8 cellular contexts compared by ENCODE assay signal in genomic region chr17:57255776-57256681, GRCh38. TPM values are rescaled to one million over a fixed set of nuclear protein-coding genes. Genes with fewer than 3 reads are reported as not detected.
A peak's percentile ranks its signal among the peaks of the same experiment; 100 is the strongest.
DNase-seq lines count a peak whose midpoint lies in the region; FAIRE-seq and TF ChIP-seq lines count a peak whose summit lies in the region.

Gene MSI2, plus strand, starts transcription at chr17:57256523. Its CDS starts 220 bp downstream, at chr17:57256743.

- H3K9me3 ChIP-seq in GM23248 (ENCODE audit: low read depth) (no peaks in the 10 kb centered on the region), SK-N-SH (peaks cover 7% of the 10 kb centered on the region), neutrophil (no peaks in the 10 kb centered on the region), subcutaneous abdominal adipose tissue (ENCODE audit: control insufficient read depth in 5 of 5, low read length in 5 of 5) (peaks cover 0 to 4% (median 0%) of the 10 kb centered on the region in 5 donors)

- TF ChIP-seq EP300 in SK-N-SH (IDR thresholded peaks at IDR 0.05; ENCODE audit: borderline replicate concordance in 1 of 2, low read depth in 1 of 2, low read length in 1 of 2): no peak; a peak in 1 of 4 replicates

- TF ChIP-seq CTCF in SK-N-SH (IDR thresholded peaks at IDR 0.05) (peak; percentile 22), neutrophil (IDR thresholded peaks at IDR 0.05) (no peak)

- H3K79me2 ChIP-seq in GM23248 (ENCODE audit: insufficient read depth) (peaks cover 14% of the 10 kb centered on the region; the same call in 1 of the 2 replicates), SK-N-SH (ENCODE audit: insufficient read depth) (peaks cover 34% of the 10 kb centered on the region)

- H3K27ac ChIP-seq in GM23248 (peak within 1 kb of the TSS; percentile 26), SK-N-SH (ENCODE audit: low read depth in 2 of 2, low read length in 1 of 2) (peak within 1 kb of the TSS; percentile 60 to 93), neutrophil (peak within 1 kb of the TSS; percentile 55), subcutaneous abdominal adipose tissue (ENCODE audit: low read depth, low read length) (peak within 1 kb of the TSS; percentile 60)

- peaks cover 50% of the 10 kb centered on the region for H3K4me1 Mint-ChIP-seq in activated naive CD4-positive, alpha-beta T cell treated with anti-CD3 and anti-CD28 coated beads, Interleukin-2, amount 10 ng/mL, durations not matched to agents 7 days and 5 days

- H3K4me2 ChIP-seq in GM23248 (ENCODE audit: unreplicated experiment) (peak within 1 kb of the TSS; percentile 90), SK-N-SH (peak within 1 kb of the TSS; percentile 94)

- FAIRE-seq in frontal cortex (lab: Jason Lieb, UNC): no peak

- CTCF ChIA-PET in SK-N-SH (lab: Yijun Ruan, JAX): interaction anchor here (0.9 to 2.1 kb wide), 3 partner anchors 13 to 342 kb away, joined by 3 to 10 read pairs (median 3); no protein-coding TSS in a partner anchor
- CTCF ChIA-PET in activated naive CD4-positive, alpha-beta T cell treated with anti-CD3 and anti-CD28 coated beads, Interleukin-2, amount 10 ng/mL, durations not matched to agents 7 days and 5 days (lab: Charles Lee): interaction anchor here (2.9 kb wide), 1 partner anchor 12 kb away, joined by 15 read pairs; no protein-coding TSS in a partner anchor

- H3K4me3 ChIP-seq in GM23248 (peak within 1 kb of the TSS; percentile 86), SK-N-SH (ENCODE audit: low read depth in 2 of 2, low read length in 1 of 2) (peak within 1 kb of the TSS; percentile 81 to 88), neutrophil (ENCODE audit: low read depth in 1 of 2, low read length in 1 of 2) (peak within 1 kb of the TSS; percentile 68 to 80), subcutaneous abdominal adipose tissue (ENCODE audit: low read depth in 1 of 5, low read length in 5 of 5) (peak within 1 kb of the TSS; percentile 69 to 80 (median 74))

- in situ Hi-C loops in GM23248 (cut with MboI): no loop called here

- POLR2A ChIA-PET in SK-N-SH (lab: Yijun Ruan, JAX): interaction anchor here (1.0 to 2.3 kb wide), 2 partner anchors 165 to 342 kb away, joined by 4 to 5 read pairs; no protein-coding TSS in a partner anchor

- no peaks in the 10 kb centered on the region for H3K9me3 Mint-ChIP-seq in activated naive CD4-positive, alpha-beta T cell treated with anti-CD3 and anti-CD28 coated beads, Interleukin-2, amount 10 ng/mL, durations not matched to agents 7 days and 5 days

- peak within 1 kb of the TSS; percentile 89 for H3K27ac Mint-ChIP-seq in activated naive CD4-positive, alpha-beta T cell treated with anti-CD3 and anti-CD28 coated beads, Interleukin-2, amount 10 ng/mL, durations not matched to agents 7 days and 5 days

- peaks cover 23% of the 10 kb centered on the region for H3K27me3 Mint-ChIP-seq in activated naive CD4-positive, alpha-beta T cell treated with anti-CD3 and anti-CD28 coated beads, Interleukin-2, amount 10 ng/mL, durations not matched to agents 7 days and 5 days

- no peak for TF ChIP-seq RAD21 in SK-N-SH (IDR thresholded peaks at IDR 0.05; ENCODE audit: low read length)

- H3K36me3 Mint-ChIP-seq in activated naive CD4-positive, alpha-beta T cell treated with anti-CD3 and anti-CD28 coated beads, Interleukin-2, amount 10 ng/mL, durations not matched to agents 7 days and 5 days: peaks cover 28% of the 10 kb centered on the region

- peak within 1 kb of the TSS; percentile 94 for H3K4me3 Mint-ChIP-seq in activated naive CD4-positive, alpha-beta T cell treated with anti-CD3 and anti-CD28 coated beads, Interleukin-2, amount 10 ng/mL, durations not matched to agents 7 days and 5 days

- no peaks in the 10 kb centered on the region for H3K27me3 ChIP-seq in GM23248 (replicated peaks; ENCODE audit: insufficient read depth)
- H3K27me3 ChIP-seq in SK-N-SH (ENCODE audit: insufficient read depth): no peaks in the 10 kb centered on the region
- peaks cover 56% of the 10 kb centered on the region for H3K27me3 ChIP-seq in neutrophil
- H3K27me3 ChIP-seq in subcutaneous abdominal adipose tissue (ENCODE audit: control insufficient read depth in 5 of 5, insufficient read depth in 4 of 5, low read length in 5 of 5): no peaks in the 10 kb centered on the region

- no peaks in the 10 kb centered on the region for H4K20me1 ChIP-seq in GM23248 (ENCODE audit: insufficient read depth)
- no peaks in the 10 kb centered on the region for H4K20me1 ChIP-seq in SK-N-SH (ENCODE audit: insufficient read depth)

- WGBS in GM23248 (ENCODE audit: low coverage in 1 of 2, low lambda C conversion rate in 2 of 2, missing lambda C conversion rate in 2 of 2), 2 experiments: 1% methylated on average over 33 to 74 of the region's 88 CpGs
- WGBS in SK-N-SH (ENCODE audit: low lambda C conversion rate): 4% methylated on average over 70 of the region's 88 CpGs

- H2AFZ ChIP-seq in GM23248 (peak within 1 kb of the TSS; percentile 97), SK-N-SH (ENCODE audit: low read depth) (peak within 1 kb of the TSS; percentile 97)

- H3K4me1 ChIP-seq in GM23248 (ENCODE audit: insufficient read depth) (no peaks in the 10 kb centered on the region), SK-N-SH (ENCODE audit: control insufficient read depth in 1 of 2, insufficient read depth in 2 of 2, low read depth in 1 of 2, low read length in 1 of 2) (peaks cover 10 to 28% of the 10 kb centered on the region in 2 experiments; a peak in 3 of 4 replicates), neutrophil (ENCODE audit: control insufficient read depth in 1 of 2, insufficient read depth in 1 of 2, low read depth in 1 of 2, low read length in 1 of 2) (peaks cover 21 to 22% of the 10 kb centered on the region in 2 experiments), subcutaneous abdominal adipose tissue (ENCODE audit: control insufficient read depth in 5 of 5, insufficient read depth in 5 of 5, low read length in 5 of 5) (peaks cover 2 to 26% (median 22%) of the 10 kb centered on the region in 5 donors)

- no peaks in the 10 kb centered on the region for H3K36me3 ChIP-seq in GM23248 (ENCODE audit: low read depth)
- peaks cover 7 to 20% of the 10 kb centered on the region in 2 experiments for H3K36me3 ChIP-seq in SK-N-SH (replicated peaks in 1 of 2; ENCODE audit: control insufficient read depth in 1 of 2, insufficient read depth in 2 of 2, low read length in 1 of 2)
- H3K36me3 ChIP-seq in neutrophil: no peaks in the 10 kb centered on the region
- H3K36me3 ChIP-seq in subcutaneous abdominal adipose tissue (ENCODE audit: control insufficient read depth in 5 of 5, insufficient read depth in 5 of 5, low read length in 5 of 5): no peaks in the 10 kb centered on the region

- H3K9ac ChIP-seq in GM23248: peak within 1 kb of the TSS; percentile 74
- H3K9ac ChIP-seq in SK-N-SH: peak within 1 kb of the TSS; percentile 78
- H3K9ac ChIP-seq in subcutaneous abdominal adipose tissue (ENCODE audit: low read length in 5 of 5): peak within 1 kb of the TSS in 4 of 5 donors; percentile 60 to 80 (median 76)

- peaks cover 4% of the 10 kb centered on the region; the same call in 1 of the 2 replicates for H3F3A ChIP-seq in GM23248 (ENCODE audit: insufficient read depth)
- H3F3A ChIP-seq in SK-N-SH (replicated peaks; ENCODE audit: insufficient read depth): peaks cover 14% of the 10 kb centered on the region

- DNase-seq in DMS53 (lab: John Stamatoyannopoulos, UW): peak; percentile 90
- peak; percentile 92 for DNase-seq in GM23248
- DNase-seq in LHCN-M2 (ENCODE audit: low read depth): peak; percentile 92
- peak; percentile 97 for DNase-seq in SK-N-SH
- DNase-seq in activated naive CD4-positive, alpha-beta T cell treated with anti-CD3 and anti-CD28 coated beads, Interleukin-2, amount 10 ng/mL, durations not matched to agents 7 days and 5 days: peak; percentile 94
- peak; percentile 84 to 89 for DNase-seq in frontal cortex (ENCODE audit: low spot score in 2 of 2)

- no peaks in the 10 kb centered on the region for H3K9me2 ChIP-seq in GM23248 (ENCODE audit: insufficient read depth)
- no peaks in the 10 kb centered on the region for H3K9me2 ChIP-seq in SK-N-SH

TF ChIP-seq in SK-N-SH, 30 proteins besides CTCF, POLR2A, EP300 and RAD21 (continues in another document):
- TF ChIP-seq MXI1 (IDR thresholded peaks at IDR 0.05; ENCODE audit: low read depth, low read length) (peak; percentile 79), FOXJ3 (CRISPR knock-in tag; IDR thresholded peaks at IDR 0.05) (no peak), GABPA (IDR thresholded peaks at IDR 0.05; ENCODE audit: low read depth) (no peak), USF1 (IDR thresholded peaks at IDR 0.05; ENCODE audit: borderline replicate concordance, low read depth) (peak; percentile 65; the same call in 1 of the 2 replicates), MEF2A (IDR thresholded peaks at IDR 0.05; ENCODE audit: borderline replicate concordance, low read depth) (no peak), RXRA (IDR thresholded peaks at IDR 0.05; ENCODE audit: borderline replicate concordance, low read depth) (no peak), YY1 (IDR thresholded peaks at IDR 0.05; ENCODE audit: low read depth) (no peak), NFIC (IDR thresholded peaks at IDR 0.05; ENCODE audit: borderline replicate concordance) (no peak), MAX (IDR thresholded peaks at IDR 0.05; ENCODE audit: low read depth) (peak; percentile 86; the same call in 1 of the 2 replicates)

RNA-seq across cellular contexts. Expression of gene MSI2, which starts in this region (rescaled TPM):
- total RNA-seq in GM23248 (2014; rRNA removed; shearing (Covaris generic)): 17.9 and 18.2 TPM in 2 replicates
- polyA plus RNA-seq in GM23248 (2016; fragmentation: Nextera tagmentation; extraction: Ambion mirVana) (4.3 and 5.1 TPM in 2 replicates), SK-N-SH (2012; rRNA removed) (24.1 and 25.5 TPM in 2 replicates)
- total RNA-seq in LHCN-M2 (2014; rRNA removed) (120 and 126 TPM in 2 replicates), frontal cortex (31.0 TPM)
- 39.5 TPM for polyA plus RNA-seq in LHCN-M2 (2012)
- polyA plus RNA-seq in SK-N-SH (2012; cell fraction: cytosol; rRNA removed): 23.2 and 23.5 TPM in 2 replicates
- polyA plus RNA-seq in SK-N-SH (2012; cell fraction: nucleus; rRNA removed): 25.7 and 34.7 TPM in 2 replicates

Comparison
In these comparisons a context has a peak if more than half of its experiments do, and no peak if none do; other contexts are left out.
1. Peak in every context shown above with its lines: DNase-seq, H3K4me3 ChIP-seq and H3K27ac ChIP-seq.
2. H3K27ac ChIP-seq: peak in every context shown above with its lines; median percentile 76 in SK-N-SH; 60 in subcutaneous abdominal adipose tissue; 55 in neutrophil; 26 in GM23248.